13 cellular contexts compared by ENCODE assay signal in the genomic region with DNA sequence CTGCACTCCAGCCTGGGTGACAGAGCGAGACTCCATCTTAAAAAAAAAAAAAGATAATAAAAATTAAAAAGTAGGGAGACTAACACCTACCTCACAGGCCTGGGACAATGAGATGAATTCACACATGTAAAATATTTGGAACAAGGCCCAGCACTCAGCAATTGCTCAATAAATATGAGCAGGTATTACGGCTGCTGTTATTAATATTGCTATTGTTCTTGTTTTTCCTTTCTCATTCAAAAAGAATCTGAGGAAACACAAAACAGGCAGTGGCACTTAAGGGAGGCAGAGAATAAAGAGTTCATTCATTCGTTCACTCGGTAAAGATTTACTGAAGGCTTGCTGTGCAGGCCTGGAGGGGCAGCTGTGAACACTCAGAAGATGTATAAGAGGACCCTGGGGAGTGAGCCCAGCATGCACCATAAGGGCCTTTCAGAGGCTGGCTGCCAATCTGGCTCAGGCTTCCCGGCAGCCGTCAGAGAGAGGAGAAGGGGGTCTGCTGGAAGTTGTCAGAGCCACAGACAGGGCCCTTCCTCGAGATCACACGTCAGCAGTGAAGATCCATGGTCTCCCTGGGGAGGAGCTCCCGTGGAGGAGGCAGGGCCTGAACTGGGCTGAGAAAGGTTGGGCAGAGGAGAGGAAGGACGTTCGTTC. TPM values are rescaled to one million over a fixed set of nuclear protein-coding genes. Genes with fewer than 3 reads are reported as not detected.
DNase-seq lines count a peak whose midpoint lies in the region; ATAC-seq and TF ChIP-seq lines count a peak whose summit lies in the region.
"Had no signal": no experiment of that assay in that cellular context is flagged by ENCODE, and none has a peak within 500 bp of the region (broad histone marks: within the 10 kb centered on the region; RNA-seq: fewer than 3 reads in every experiment).

No MANE protein-coding gene starts in this region.

- no peak for TF ChIP-seq RAD21 in Ishikawa (IDR thresholded peaks at IDR 0.05; ENCODE audit: low read depth)

- in situ Hi-C loops in SK-MEL-5 (cut with HindIII; ENCODE audit: low pct_unique_long_range_greater_than_20kb, low sequenced_read_pairs) = no loop called here
- in situ Hi-C loops in GM13977 (cut with MboI; ENCODE audit: low pct_unique_long_range_greater_than_20kb, low sequenced_read_pairs, unreplicated experiment) = no loop called here

- H3K4me3 Mint-ChIP-seq in CD8-positive, alpha-beta memory T cell = no peak overlapping the region
- H3K4me3 Mint-ChIP-seq: stimulated activated memory B cell treated with anti-CD40 and anti-IgM and Interleukin-4, amounts not matched to agents 10 μg/mL and 1 μg/mL and 100 μg/mL, for 72 hours had no signal

- intact Hi-C loops in vagina (cut with DNase I) = loop anchor here (1.0 kb wide), 1 partner anchor 43 kb away; no protein-coding TSS in a partner anchor

- no peak for DNase-seq in CD8-positive, alpha-beta memory T cell
- DNase-seq in SK-MEL-5 (ENCODE audit: low read depth, low spot score) = peak; percentile 93
- peak; percentile 80 for DNase-seq in islet precursor cell
- no peak for DNase-seq in GM13977 (ENCODE audit: low spot score)
- no peak for DNase-seq in vagina (ENCODE audit: extremely low spot score in 2 of 2)
- DNase-seq in cerebellar cortex (ENCODE audit: low spot score) = no peak
- DNase-seq: activated CD4-positive, alpha-beta T cell treated with anti-CD3 and anti-CD28 coated beads, Interleukin-2, amount 50 U/mL, for 1 hour; activated gamma-delta T cell; NCI-H526 treated with DMSO at 0.1 percent for 48 hours had no signal

- no peaks in the 10 kb centered on the region for H3K36me3 ChIP-seq in CD8-positive, alpha-beta memory T cell (ENCODE audit: insufficient read depth, low read length)
- no peaks in the 10 kb centered on the region for H3K36me3 ChIP-seq in vagina

- H3K9me3 ChIP-seq in CD8-positive, alpha-beta memory T cell (ENCODE audit: low read length) = no peaks in the 10 kb centered on the region
- no peaks in the 10 kb centered on the region for H3K9me3 ChIP-seq in vagina

- POLR2A ChIA-PET in CD8-positive, alpha-beta memory T cell (lab: Charles Lee) = no interaction called here

- no peak for TF ChIP-seq EP300 in Ishikawa (IDR thresholded peaks at IDR 0.05; ENCODE audit: borderline replicate concordance)

- no peak overlapping the region for H3K27ac ChIP-seq in CD8-positive, alpha-beta memory T cell (ENCODE audit: low read depth, low read length)
- H3K27ac ChIP-seq in vagina = no peak overlapping the region
- H3K27ac ChIP-seq: C4-2B had no signal

- no peak overlapping the region for H3K4me3 ChIP-seq in CD8-positive, alpha-beta memory T cell (ENCODE audit: low read length)
- H3K4me3 ChIP-seq in vagina = no peak overlapping the region

- no peaks in the 10 kb centered on the region for H3K27me3 ChIP-seq in CD8-positive, alpha-beta memory T cell (ENCODE audit: insufficient read depth, low read length, poor library complexity, severe bottlenecking)
- no peaks in the 10 kb centered on the region for H3K27me3 ChIP-seq in vagina

- TF ChIP-seq POLR2A in vagina (IDR thresholded peaks at IDR 0.05) = no peak

- no peak for ATAC-seq in HG02938 (IDR thresholded peaks at IDR 0.05; ENCODE audit: unreplicated experiment)
- ATAC-seq: stimulated activated memory B cell treated with anti-CD40 and anti-IgM and Interleukin-4, amounts not matched to agents 10 μg/mL and 1 μg/mL and 100 μg/mL, for 72 hours had no signal

- TF ChIP-seq CTCF in GM13977 (IDR thresholded peaks at IDR 0.05; ENCODE audit: extremely low read depth, insufficient read depth, missing control alignments) (no peak), vagina (IDR thresholded peaks at IDR 0.05) (no peak)

- peaks cover 0 to 1% (median 0%) of the 10 kb centered on the region in 3 donors for H3K36me3 Mint-ChIP-seq in CD8-positive, alpha-beta memory T cell
- H3K36me3 Mint-ChIP-seq: stimulated activated memory B cell treated with anti-CD40 and anti-IgM and Interleukin-4, amounts not matched to agents 10 μg/mL and 1 μg/mL and 100 μg/mL, for 72 hours had no signal

- H3K27ac Mint-ChIP-seq in CD8-positive, alpha-beta memory T cell = peak overlapping the region in 5 of 8 donors; percentile 12 to 66 (median 57)
- H3K27ac Mint-ChIP-seq: stimulated activated memory B cell treated with anti-CD40 and anti-IgM and Interleukin-4, amounts not matched to agents 10 μg/mL and 1 μg/mL and 100 μg/mL, for 72 hours had no signal

- H3K4me1 ChIP-seq in CD8-positive, alpha-beta memory T cell (ENCODE audit: insufficient read depth, low read length) = peaks cover 20% of the 10 kb centered on the region
- peaks cover 24% of the 10 kb centered on the region for H3K4me1 ChIP-seq in vagina

- H3K4me1 Mint-ChIP-seq in CD8-positive, alpha-beta memory T cell = peaks cover 26 to 45% (median 40%) of the 10 kb centered on the region in 3 donors

- CTCF ChIA-PET in CD8-positive, alpha-beta memory T cell (lab: Charles Lee) = no interaction called here

- peaks cover 0 to 2% of the 10 kb centered on the region in 2 donors for H3K27me3 Mint-ChIP-seq in CD8-positive, alpha-beta memory T cell

- H3K9me3 Mint-ChIP-seq in CD8-positive, alpha-beta memory T cell = no peaks in the 10 kb centered on the region
- H3K9me3 Mint-ChIP-seq: stimulated activated memory B cell treated with anti-CD40 and anti-IgM and Interleukin-4, amounts not matched to agents 10 μg/mL and 1 μg/mL and 100 μg/mL, for 72 hours had no signal

TF ChIP-seq in Ishikawa, 13 proteins besides CTCF, POLR2A, EP300 and RAD21:
- peak; percentile 65 for TF ChIP-seq CEBPB (IDR thresholded peaks at IDR 0.05)
- TF ChIP-seq NFIC (IDR thresholded peaks at IDR 0.05) = peak; percentile 39; the same call in 1 of the 2 replicates
- no peak for TF ChIP-seq TAF1 (IDR thresholded peaks at IDR 0.05; ENCODE audit: low read depth)

RNA-seq across cellular contexts. Expression of a gene that starts 51.6 kb away (rescaled TPM):
- total RNA-seq in CD8-positive, alpha-beta memory T cell = 10 to 100 TPM; 64.0 to 68.2 TPM
- polyA plus RNA-seq in CD8-positive, alpha-beta memory T cell = 3.3 TPM
- 36.3 and 38.7 TPM in 2 replicates for total RNA-seq in SK-MEL-5 (2014; rRNA removed; shearing (Covaris generic))
- 36.8 and 47.6 TPM in 2 replicates for polyA plus RNA-seq in SK-MEL-5 (2015; cell fraction: cytosol; rRNA removed)
- 20.7 and 25.3 TPM in 2 replicates for polyA plus RNA-seq in SK-MEL-5 (2015; cell fraction: nucleus; rRNA removed)
- total RNA-seq in vagina = 30.4 TPM

Comparison
In these comparisons a context has a peak if more than half of its experiments do, and no peak if none do; other contexts are left out.
1. DNase-seq: peak in SK-MEL-5 (single experiment) and islet precursor cell (single experiment); none in CD8-positive, alpha-beta memory T cell (0 of 5), GM13977 (single experiment), vagina (0 of 2) and cerebellar cortex (single experiment).